In genomic region chr12:80186727-80187217, GRCh38 we compare ENCODE assay signal across 8 cellular contexts.
A peak's percentile ranks its signal among the peaks of the same experiment; 100 is the strongest.
DNase-seq lines count a peak whose midpoint lies in the region; ATAC-seq and TF ChIP-seq lines count a peak whose summit lies in the region.

No MANE protein-coding gene starts in this region.

- H3K4me2 ChIP-seq in DOHH2 (ENCODE audit: low read length) = no peak overlapping the region
- no peak overlapping the region for H3K4me2 ChIP-seq in PC-9
- no peak overlapping the region for H3K4me2 ChIP-seq in skeletal muscle satellite cell (ENCODE audit: low read length)

- H3F3A ChIP-seq in DOHH2 (ENCODE audit: control insufficient read depth, insufficient read depth) (no peaks in the 10 kb centered on the region), PC-9 (ENCODE audit: insufficient read depth, low read depth) (peaks cover 4% of the 10 kb centered on the region; the same call in 1 of the 2 replicates)

- TF ChIP-seq CTCF in DOHH2 (IDR thresholded peaks at IDR 0.05; ENCODE audit: low read depth, low read length, poor library complexity, severe bottlenecking) = peak; percentile 74
- TF ChIP-seq CTCF in PC-9 (conservative IDR thresholded peaks at IDR 0.05) = peak; percentile 81
- peak; percentile 80 for TF ChIP-seq CTCF in brain microvascular endothelial cell (IDR thresholded peaks at IDR 0.05; ENCODE audit: low read depth, low read length, missing control alignments)

- H3K9me2 ChIP-seq in DOHH2 (replicated peaks; ENCODE audit: control insufficient read depth, low read length) (no peaks in the 10 kb centered on the region), PC-9 (ENCODE audit: insufficient read depth) (no peaks in the 10 kb centered on the region; the same call in 1 of the 2 replicates)

- no peaks in the 10 kb centered on the region for H3K27me3 ChIP-seq in DOHH2 (ENCODE audit: control insufficient read depth, low read length)
- H3K27me3 ChIP-seq in PC-9 (ENCODE audit: insufficient read depth, low read depth) = no peaks in the 10 kb centered on the region
- no peaks in the 10 kb centered on the region for H3K27me3 ChIP-seq in brain microvascular endothelial cell (replicated peaks)
- H3K27me3 ChIP-seq in skeletal muscle satellite cell (ENCODE audit: control insufficient read depth, insufficient read depth, low read length) = no peaks in the 10 kb centered on the region

- H3K9me3 ChIP-seq in DOHH2 (ENCODE audit: control insufficient read depth, insufficient read depth, low read length) (no peaks in the 10 kb centered on the region), PC-9 (ENCODE audit: insufficient read depth, low read depth) (no peaks in the 10 kb centered on the region), skeletal muscle satellite cell (replicated peaks; ENCODE audit: low read length) (no peaks in the 10 kb centered on the region)

- in situ Hi-C loops in brain microvascular endothelial cell (cut with HindIII; ENCODE audit: low pct_ligation_motif_present, low sequenced_read_pairs) = loop anchor here (25.0 kb wide), 2 partner anchors 624 to 774 kb away; no protein-coding TSS in a partner anchor

- H3K27ac ChIP-seq in DOHH2 (ENCODE audit: low read depth, low read length) (no peak overlapping the region), PC-9 (no peak overlapping the region), brain microvascular endothelial cell (peak overlapping the region; percentile 62)

- H3K4me1 ChIP-seq in DOHH2 (ENCODE audit: control insufficient read depth, low read length) (no peaks in the 10 kb centered on the region), PC-9 (replicated peaks; ENCODE audit: insufficient read depth) (peaks cover 4% of the 10 kb centered on the region; the same call in 1 of the 2 replicates), skeletal muscle satellite cell (ENCODE audit: control insufficient read depth, insufficient read depth, low read length) (peaks cover 37% of the 10 kb centered on the region)

- H3K4me3 ChIP-seq in DOHH2 (ENCODE audit: low read length) = no peak overlapping the region
- H3K4me3 ChIP-seq in PC-9 = no peak overlapping the region
- no peak overlapping the region for H3K4me3 ChIP-seq in brain microvascular endothelial cell (ENCODE audit: low read depth, low read length)
- no peak overlapping the region for H3K4me3 ChIP-seq in skeletal muscle satellite cell (ENCODE audit: low read length)

- H3K36me3 ChIP-seq in DOHH2 (ENCODE audit: control insufficient read depth, low read length) (no peaks in the 10 kb centered on the region), PC-9 (ENCODE audit: low read depth) (no peaks in the 10 kb centered on the region), brain microvascular endothelial cell (replicated peaks) (no peaks in the 10 kb centered on the region), skeletal muscle satellite cell (ENCODE audit: insufficient read depth, low read length) (no peaks in the 10 kb centered on the region)

- H3K79me2 ChIP-seq in DOHH2 (ENCODE audit: control insufficient read depth, low read length) (no peaks in the 10 kb centered on the region), PC-9 (ENCODE audit: low read depth) (no peaks in the 10 kb centered on the region)

- BruUV-seq in PC-9 (replicated peaks; lab: Mats Ljungman, UMichigan) = no TSS peak

- intact Hi-C loops in PC-9 (cut with micrococcal nuclease; ENCODE audit: unreplicated experiment) = loop anchor here (1.0 to 10.0 kb wide), 6 partner anchors 251 to 778 kb away; partner anchors contain the start of gene PPP1R12A
- intact Hi-C loops in posterior vena cava (cut with DNase I) = loop anchor here in 1 of 2 donors (10.0 kb wide), 1 partner anchor 152 kb away; no protein-coding TSS in a partner anchor

- no peaks in the 10 kb centered on the region for H4K20me1 ChIP-seq in DOHH2 (ENCODE audit: control insufficient read depth, insufficient read depth, low read depth, low read length)
- no peaks in the 10 kb centered on the region for H4K20me1 ChIP-seq in PC-9 (ENCODE audit: insufficient read depth)

- ATAC-seq in GM21360 (IDR thresholded peaks at IDR 0.05; ENCODE audit: unreplicated experiment) = peak; percentile 63

- DNase-seq in HuH-7 (ENCODE audit: low spot score) (peak; percentile 34), PC-9 (peak; percentile 28 to 64), brain microvascular endothelial cell (peak; percentile 91), iPS-NIHi11 (ENCODE audit: low spot score) (peak; percentile 60), posterior vena cava (ENCODE audit: low spot score) (no peak)

- POLR2A ChIA-PET in PC-9 (lab: Charles Lee; ENCODE audit: unreplicated experiment) = interaction anchor here (1.2 kb wide), 1 partner anchor 494 kb away, joined by 4 read pairs; no protein-coding TSS in a partner anchor

- CTCF ChIA-PET in PC-9 (lab: Charles Lee) = interaction anchor here (0.6 to 0.9 kb wide), 5 partner anchors 82 to 766 kb away, joined by 3 to 5 read pairs (median 3); no protein-coding TSS in a partner anchor

- 0 out of 2 replicates have a peak overlapping the region, but pooled peaks have one; percentile 28 for H2AFZ ChIP-seq in PC-9

- H3K9ac ChIP-seq in skeletal muscle satellite cell (ENCODE audit: low read depth, low read length) = peak overlapping the region; percentile 38
